Comparison of ENCODE assay signal across 39 cellular contexts in the genomic region with DNA sequence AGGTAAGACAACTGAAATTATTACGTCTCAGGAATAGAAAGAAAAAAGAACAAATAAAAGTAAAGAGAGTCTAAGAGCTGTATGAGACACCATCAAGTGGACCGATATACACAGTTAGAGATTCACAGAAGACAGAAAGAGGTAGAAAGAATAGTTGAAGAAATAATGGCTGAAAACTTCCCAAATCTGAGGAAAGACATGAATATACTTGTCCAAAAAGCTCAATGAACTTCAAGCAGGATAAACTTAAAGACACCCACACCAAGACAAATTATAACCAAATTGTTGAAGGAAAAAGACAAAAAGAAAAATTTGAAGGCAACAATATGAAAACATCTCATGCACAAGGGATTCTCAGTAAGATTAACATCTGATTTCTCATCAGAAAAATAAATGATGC. TPM values are rescaled to one million over a fixed set of nuclear protein-coding genes. Genes with fewer than 3 reads are reported as not detected.
"Had no signal": no experiment of that assay in that cellular context is flagged by ENCODE, and none has a peak within 500 bp of the region (broad histone marks: within the 10 kb centered on the region; RNA-seq: fewer than 3 reads in every experiment).

No MANE protein-coding gene starts in this region.

- DNase-seq: Karpas-422, Kasumi-1, MG63, MM.1S, MV-4-11, NCI-H1048, NCI-H1092, NCI-H1092 treated with DMSO at 0.1 percent for 48 hours, NCI-H1105, NCI-H1105 treated with DMSO at 0.1 percent for 48 hours, NCI-H1417, NCI-H1417 treated with DMSO at 0.1 percent for 48 hours, NCI-H1436, NCI-H1436 treated with DMSO at 0.1 percent for 48 hours, NCI-H146, NCI-H1694, NCI-H1694 treated with DMSO at 0.1 percent for 48 hours, NCI-H187, NCI-H187 treated with DMSO at 0.1 percent for 48 hours, NCI-H1930, NCI-H2029, NCI-H2029 treated with DMSO at 0.1 percent for 48 hours, NCI-H2081, NCI-H2081 treated with DMSO at 0.1 percent for 48 hours, NCI-H2107, NCI-H2171, NCI-H2171 treated with DMSO at 0.1 percent for 48 hours, NCI-H2227 treated with DMSO at 0.1 percent for 48 hours, NCI-H226, NCI-H345, NCI-H446, NCI-H446 treated with DMSO at 0.1 percent for 48 hours, NCI-H510A, NCI-H510A treated with DMSO at 0.1 percent for 48 hours, NCI-H524 had no signal

- H3K36me3 ChIP-seq: MG63 had no signal

- H3K4me3 ChIP-seq: MG63 had no signal

RNA-seq across cellular contexts. Expression of a gene that starts 19.6 kb away (rescaled TPM):
- total RNA-seq: LHCN-M2, M059J, MCF 10A, NCI-H460 had no signal
